39 cellular contexts compared by ENCODE assay signal in genomic region chr5:3177338-3177737, GRCh38.
"Had no signal": no experiment of that assay in that cellular context is flagged by ENCODE, and none has a peak within 500 bp of the region (broad histone marks: within the 10 kb centered on the region; RNA-seq: fewer than 3 reads in every experiment).

No MANE protein-coding gene starts in this region.

- H3K27me3 ChIP-seq: brain microvascular endothelial cell, breast epithelium had no signal

- H3K4me1 ChIP-seq: adrenal gland, body of pancreas, breast epithelium had no signal

- H3K36me3 Mint-ChIP-seq: activated CD4-positive, alpha-beta memory T cell treated with anti-CD3 and anti-CD28 coated beads for 36 hours; activated naive CD4-positive, alpha-beta T cell treated with anti-CD3 and anti-CD28 coated beads, Interleukin-2, amount 50 U/mL, for 72 hours; activated naive CD8-positive, alpha-beta T cell treated with anti-CD3 and anti-CD28 coated beads for 36 hours had no signal

- FAIRE-seq: astrocyte, TTC549 had no signal

- H3K27ac ChIP-seq: adrenal gland, body of pancreas, brain microvascular endothelial cell, breast epithelium, VCaP had no signal

- H3K27ac Mint-ChIP-seq: activated B cell treated with CpG ODN at 0.5 μM for 24 hours; activated CD4-positive, alpha-beta memory T cell treated with anti-CD3 and anti-CD28 coated beads for 36 hours; activated CD4-positive, alpha-beta T cell treated with anti-CD3 and anti-CD28 coated beads for 36 hours; activated CD8-positive, alpha-beta T cell treated with anti-CD3 and anti-CD28 coated beads for 36 hours; activated naive CD4-positive, alpha-beta T cell treated with anti-CD3 and anti-CD28 coated beads, Interleukin-2, amount 50 U/mL, for 72 hours; activated naive CD8-positive, alpha-beta T cell treated with anti-CD3 and anti-CD28 coated beads for 36 hours; activated T-cell treated with anti-CD3 and anti-CD28 coated beads, Interleukin-2, amount 50 U/mL, for 72 hours; activated T-helper 1 cell treated with anti-CD3 and anti-CD28 coated beads, Interleukin-12 subunit alpha, Interleukin-12 subunit beta, Interleukin-2, Interleukin-4 antibody, amounts not matched to agents 30 ng/mL and 10 ng/mL and 1 ng/mL, durations not matched to agents 14 hours and 24 hours and 36 hours; activated T-helper 17 cell treated with anti-CD3 and anti-CD28 coated beads, Interleukin-2, amount 50 U/mL, for 72 hours; T-helper 1 cell treated with Interleukin-12 subunit alpha and Interleukin-12 subunit beta and Interleukin-4 antibody, amounts not matched to agents 30 μg/mL and 1 μg/mL, for 36 hours; T-helper 2 cell treated with Interferon-gamma antibody and Interleukin-4, amounts not matched to agents 5 μg/mL and 100 μg/mL, for 36 hours had no signal

- H3K27me3 Mint-ChIP-seq: activated B cell treated with CpG ODN at 0.5 μM for 24 hours; activated CD4-positive, alpha-beta memory T cell treated with anti-CD3 and anti-CD28 coated beads for 36 hours; activated CD4-positive, alpha-beta T cell treated with anti-CD3 and anti-CD28 coated beads for 36 hours; activated naive CD8-positive, alpha-beta T cell treated with anti-CD3 and anti-CD28 coated beads for 36 hours; central memory CD8-positive, alpha-beta T cell had no signal

- H3K36me3 ChIP-seq: adrenal gland, brain microvascular endothelial cell, breast epithelium had no signal

- H3K4me3 Mint-ChIP-seq: activated B cell treated with CpG ODN at 0.5 μM for 24 hours; activated CD4-positive, alpha-beta memory T cell treated with anti-CD3 and anti-CD28 coated beads for 36 hours; activated CD4-positive, alpha-beta T cell treated with anti-CD3 and anti-CD28 coated beads for 36 hours; activated CD8-positive, alpha-beta T cell treated with anti-CD3 and anti-CD28 coated beads for 36 hours; activated naive CD8-positive, alpha-beta T cell treated with anti-CD3 and anti-CD28 coated beads for 36 hours; activated T-cell treated with anti-CD3 and anti-CD28 coated beads, Interleukin-2, amount 50 U/mL, for 4 hours; activated T-cell treated with anti-CD3 and anti-CD28 coated beads, Interleukin-2, amount 50 U/mL, for 72 hours; activated T-helper 1 cell treated with anti-CD3 and anti-CD28 coated beads, Interleukin-12 subunit alpha, Interleukin-12 subunit beta, Interleukin-2, Interleukin-4 antibody, amounts not matched to agents 30 ng/mL and 10 ng/mL and 1 ng/mL, durations not matched to agents 14 hours and 24 hours and 36 hours; activated T-helper 17 cell treated with anti-CD3 and anti-CD28 coated beads, Interleukin-2, amount 50 U/mL, for 72 hours; central memory CD8-positive, alpha-beta T cell; T-helper 1 cell treated with Interleukin-12 subunit alpha and Interleukin-12 subunit beta and Interleukin-4 antibody, amounts not matched to agents 30 μg/mL and 1 μg/mL, for 36 hours; T-helper 2 cell treated with Interferon-gamma antibody and Interleukin-4, amounts not matched to agents 5 μg/mL and 100 μg/mL, for 36 hours had no signal

- H3K4me1 Mint-ChIP-seq: activated B cell treated with CpG ODN at 0.5 μM for 24 hours; activated CD4-positive, alpha-beta T cell treated with anti-CD3 and anti-CD28 coated beads for 36 hours; activated naive CD8-positive, alpha-beta T cell treated with anti-CD3 and anti-CD28 coated beads for 36 hours; activated T-helper 17 cell treated with anti-CD3 and anti-CD28 coated beads, Interleukin-2, amount 50 U/mL, for 72 hours; central memory CD8-positive, alpha-beta T cell had no signal

- H3K4me3 ChIP-seq: adrenal gland, body of pancreas, breast epithelium had no signal

- DNase-seq: activated B cell treated with CpG ODN at 0.5 μM for 24 hours; activated CD4-positive, alpha-beta memory T cell treated with anti-CD3 and anti-CD28 coated beads for 36 hours; activated CD4-positive, alpha-beta T cell treated with anti-CD3 and anti-CD28 coated beads for 36 hours; activated CD4-positive, alpha-beta T cell treated with anti-CD3 and anti-CD28 coated beads for 48 hours; activated CD4-positive, alpha-beta T cell treated with anti-CD3 and anti-CD28 coated beads, Interleukin-2, amount 50 U/mL, for 1 hour; activated CD4-positive, alpha-beta T cell treated with anti-CD3 and anti-CD28 coated beads, Interleukin-2, amount 50 U/mL, for 4 hours; activated CD4-positive, CD25-positive, alpha-beta regulatory T cell treated with anti-CD3 and anti-CD28 coated beads, Interleukin-2, amount 50 U/mL, for 72 hours; activated CD8-positive, alpha-beta memory T cell treated with anti-CD3 and anti-CD28 coated beads, Interleukin-2, amount 50 U/mL, for 4 hours; activated CD8-positive, alpha-beta T cell treated with anti-CD3 and anti-CD28 coated beads for 36 hours; activated effector memory CD4-positive, alpha-beta T cell treated with anti-CD3 and anti-CD28 coated beads, Interleukin-2, amount 50 U/mL, for 16 hours; activated gamma-delta T cell treated with Interleukin-2 at 50 U/mL for 16 hours; activated naive CD4-positive, alpha-beta T cell; activated naive CD4-positive, alpha-beta T cell treated with anti-CD3 and anti-CD28 coated beads, Interleukin-2, amount 50 U/mL, for 16 hours; activated naive CD8-positive, alpha-beta T cell treated with anti-CD3 and anti-CD28 coated beads for 36 hours; activated T-cell treated with anti-CD3 and anti-CD28 coated beads for 4 hours; activated T-cell treated with anti-CD3 and anti-CD28 coated beads, Interleukin-2, amount 50 U/mL, for 1 hour; activated T-cell treated with anti-CD3 and anti-CD28 coated beads, Interleukin-2, amount 50 U/mL, for 4 hours; activated T-cell treated with anti-CD3 and anti-CD28 coated beads, Interleukin-2, amount 50 U/mL, for 72 hours; adrenal gland; amniotic stem cell; aorta; body of pancreas; brain microvascular endothelial cell; caudate nucleus; cerebellar nuclear complex; SW 1271; T-helper 1 cell; T-helper 2 cell; T-helper 9 cell had no signal

- H3K9me3 ChIP-seq: adrenal gland, body of pancreas, breast epithelium had no signal

- H3K9me3 Mint-ChIP-seq: activated CD8-positive, alpha-beta T cell treated with anti-CD3 and anti-CD28 coated beads for 36 hours; activated naive CD8-positive, alpha-beta T cell treated with anti-CD3 and anti-CD28 coated beads for 36 hours; activated T-cell treated with anti-CD3 and anti-CD28 coated beads, Interleukin-2, amount 50 U/mL, for 4 hours; activated T-helper 1 cell treated with anti-CD3 and anti-CD28 coated beads, Interleukin-12 subunit alpha, Interleukin-12 subunit beta, Interleukin-2, Interleukin-4 antibody, amounts not matched to agents 30 ng/mL and 10 ng/mL and 1 ng/mL, durations not matched to agents 14 hours and 24 hours and 36 hours; activated T-helper 17 cell treated with anti-CD3 and anti-CD28 coated beads, Interleukin-2, amount 50 U/mL, for 72 hours; T-helper 1 cell treated with Interleukin-12 subunit alpha and Interleukin-12 subunit beta and Interleukin-4 antibody, amounts not matched to agents 30 μg/mL and 1 μg/mL, for 36 hours had no signal
